In the genomic region with DNA sequence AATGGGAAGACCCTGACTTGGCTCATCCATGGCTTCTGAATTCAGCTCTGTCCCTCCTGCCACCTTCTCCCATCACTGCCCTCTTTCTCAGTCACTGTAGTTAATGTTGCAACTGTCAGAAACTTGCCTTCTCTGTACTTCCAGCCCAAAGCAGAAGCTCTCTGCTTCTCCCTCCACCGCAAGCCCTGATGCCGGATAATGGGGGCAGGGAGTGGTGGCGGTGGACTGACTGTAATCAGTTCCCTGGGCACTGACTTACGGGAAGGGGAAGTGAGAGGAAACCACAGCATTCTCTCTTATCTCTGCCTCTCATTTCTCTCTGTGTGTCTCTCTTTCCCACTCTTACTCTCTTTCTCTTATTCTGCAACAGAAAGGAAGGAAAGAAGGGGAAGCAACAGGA, we compare ENCODE assay signal across 8 cellular contexts. TPM values are rescaled to one million over a fixed set of nuclear protein-coding genes. Genes with fewer than 3 reads are reported as not detected.
DNase-seq lines count a peak whose midpoint lies in the region; ATAC-seq and TF ChIP-seq lines count a peak whose summit lies in the region.

No MANE protein-coding gene starts in this region.

- no peaks in the 10 kb centered on the region for H3K9me3 ChIP-seq in colonic mucosa

- peaks cover 19% of the 10 kb centered on the region for H3K4me1 ChIP-seq in colonic mucosa

- DNase-seq in T-helper 1 cell, result peak in 4 of 5 donors; percentile 29 to 88 (median 44)
- DNase-seq in colonic mucosa, result peak; percentile 66
- peak; percentile 25 for DNase-seq in putamen (ENCODE audit: low spot score)
- no peak for DNase-seq in NCI-H2196 (lab: John Stamatoyannopoulos, UW; ENCODE audit: unreplicated experiment)
- no peak for DNase-seq in DMS 273 treated with DMSO at 0.1 percent for 48 hours (lab: John Stamatoyannopoulos, UW)
- DNase-seq in NCI-H82 (lab: John Stamatoyannopoulos, UW), result no peak

- TF ChIP-seq CTCF in colonic mucosa (IDR thresholded peaks at IDR 0.05), result no peak

- H3K27me3 ChIP-seq in colonic mucosa, result no peaks in the 10 kb centered on the region

- ATAC-seq in GM18867 (IDR thresholded peaks at IDR 0.05; ENCODE audit: unreplicated experiment) (peak; percentile 64), HG02981 (IDR thresholded peaks at IDR 0.05; ENCODE audit: unreplicated experiment) (peak; percentile 42)

- H3K4me3 ChIP-seq in colonic mucosa, result no peak overlapping the region

- peaks cover 24% of the 10 kb centered on the region for H3K36me3 ChIP-seq in colonic mucosa

- intact Hi-C loops in colonic mucosa (cut with DNase I), result no loop called here

- H3K9ac ChIP-seq in colonic mucosa (ENCODE audit: low read depth in 2 of 2, low read length in 2 of 2), result no peak overlapping the region

- H3K27ac ChIP-seq in colonic mucosa, result peak overlapping the region; percentile 79

RNA-seq across cellular contexts. Expression of a gene that starts 10.9 kb away (rescaled TPM):
- total RNA-seq in colonic mucosa, result 100 to 1,000 TPM in 1 of 2 donors, 10 to 100 TPM in 1; 57.2 to 118 TPM

Comparison
In these comparisons a context has a peak if more than half of its experiments do, and no peak if none do; other contexts are left out.
1. DNase-seq: peak in T-helper 1 cell (4 of 5), colonic mucosa (single experiment) and putamen (single experiment); none in NCI-H2196 (single experiment), DMS 273 treated with DMSO at 0.1 percent for 48 hours (single experiment) and NCI-H82 (single experiment).